Comparison of ENCODE assay signal across 30 cellular contexts in genomic region chr1:174242856-174243255, GRCh38.
"Had no signal": no experiment of that assay in that cellular context is flagged by ENCODE, and none has a peak within 500 bp of the region (broad histone marks: within the 10 kb centered on the region; RNA-seq: fewer than 3 reads in every experiment).

No MANE protein-coding gene starts in this region.

- DNase-seq: activated B cell treated with CpG ODN at 0.5 μM for 24 hours; activated CD4-positive, alpha-beta memory T cell treated with anti-CD3 and anti-CD28 coated beads, Interleukin-2, amount 10 ng/mL, durations not matched to agents 7 days and 5 days; activated CD4-positive, alpha-beta T cell treated with anti-CD3 and anti-CD28 coated beads, Interleukin-2, amount 10 ng/mL, durations not matched to agents 24 days and 14 days; activated CD4-positive, alpha-beta T cell treated with anti-CD3 and anti-CD28 coated beads, Interleukin-2, amount 50 U/mL, for 4 hours; activated CD8-positive, alpha-beta memory T cell treated with anti-CD3 and anti-CD28 coated beads, Interleukin-2, amount 50 U/mL, for 48 hours; activated effector memory CD4-positive, alpha-beta T cell treated with Interleukin-2 at 50 U/mL for 16 hours; activated gamma-delta T cell treated with Interleukin-2 at 50 U/mL for 16 hours; activated naive CD4-positive, alpha-beta T cell treated with anti-CD3 and anti-CD28 coated beads, Interleukin-2, amount 50 U/mL, for 16 hours; activated naive CD4-positive, alpha-beta T cell treated with Interleukin-2 at 50 U/mL for 16 hours; activated T-cell treated with anti-CD3 and anti-CD28 coated beads for 4 hours; activated T-cell treated with anti-CD3 and anti-CD28 coated beads, Interleukin-2, amount 50 U/mL, for 24 hours; amniotic stem cell; anterior cingulate cortex; brain microvascular endothelial cell; cortex of kidney; dermis blood vessel endothelial cell; effector CD4-positive, alpha-beta T cell; esophagus squamous epithelium; foreskin melanocyte; heart right ventricle; T-helper 1 cell; T-helper 17 cell; T1000; WERI-Rb-1 had no signal

- H3K27ac ChIP-seq: brain microvascular endothelial cell, epithelial cell of prostate, esophagus squamous epithelium, gastroesophageal sphincter, heart right ventricle, WERI-Rb-1 had no signal

- H3K4me3 Mint-ChIP-seq: activated B cell treated with CpG ODN at 0.5 μM for 24 hours; activated CD4-positive, alpha-beta memory T cell treated with anti-CD3 and anti-CD28 coated beads, Interleukin-2, amount 10 ng/mL, durations not matched to agents 7 days and 5 days; activated CD4-positive, alpha-beta T cell treated with anti-CD3 and anti-CD28 coated beads, Interleukin-2, amount 10 ng/mL, durations not matched to agents 24 days and 14 days; activated naive CD8-positive, alpha-beta T cell; activated T-cell treated with anti-CD3 and anti-CD28 coated beads, Interleukin-2, amount 50 U/mL, for 24 hours; activated T-helper 17 cell treated with anti-CD3 and anti-CD28 coated beads, Interleukin-2, amount 50 U/mL, for 72 hours; T-helper 17 cell; T-helper 2 cell treated with Interferon-gamma antibody and Interleukin-4, amounts not matched to agents 5 μg/mL and 100 μg/mL, for 36 hours had no signal

- H3K9me3 Mint-ChIP-seq: activated B cell treated with CpG ODN at 0.5 μM for 24 hours; activated CD4-positive, alpha-beta memory T cell treated with anti-CD3 and anti-CD28 coated beads, Interleukin-2, amount 10 ng/mL, durations not matched to agents 7 days and 5 days; activated CD4-positive, alpha-beta T cell treated with anti-CD3 and anti-CD28 coated beads, Interleukin-2, amount 10 ng/mL, durations not matched to agents 24 days and 14 days; activated T-cell treated with anti-CD3 and anti-CD28 coated beads, Interleukin-2, amount 50 U/mL, for 24 hours; activated T-helper 17 cell treated with anti-CD3 and anti-CD28 coated beads, Interleukin-2, amount 50 U/mL, for 72 hours; T-helper 2 cell treated with Interferon-gamma antibody and Interleukin-4, amounts not matched to agents 5 μg/mL and 100 μg/mL, for 36 hours had no signal

- H3K4me1 Mint-ChIP-seq: activated CD4-positive, alpha-beta T cell treated with anti-CD3 and anti-CD28 coated beads, Interleukin-2, amount 10 ng/mL, durations not matched to agents 24 days and 14 days had no signal

- H3K27ac Mint-ChIP-seq: activated B cell treated with CpG ODN at 0.5 μM for 24 hours; activated CD4-positive, alpha-beta memory T cell treated with anti-CD3 and anti-CD28 coated beads, Interleukin-2, amount 10 ng/mL, durations not matched to agents 7 days and 5 days; activated CD4-positive, alpha-beta T cell treated with anti-CD3 and anti-CD28 coated beads, Interleukin-2, amount 10 ng/mL, durations not matched to agents 24 days and 14 days; activated naive CD8-positive, alpha-beta T cell; activated T-cell treated with anti-CD3 and anti-CD28 coated beads, Interleukin-2, amount 50 U/mL, for 24 hours; activated T-helper 17 cell treated with anti-CD3 and anti-CD28 coated beads, Interleukin-2, amount 50 U/mL, for 72 hours; T-helper 17 cell; T-helper 2 cell treated with Interferon-gamma antibody and Interleukin-4, amounts not matched to agents 5 μg/mL and 100 μg/mL, for 36 hours had no signal

- H3K4me3 ChIP-seq: esophagus squamous epithelium, gastroesophageal sphincter, heart right ventricle had no signal

- H3K27me3 ChIP-seq: brain microvascular endothelial cell, esophagus squamous epithelium, gastroesophageal sphincter, heart right ventricle had no signal

- ATAC-seq: activated CD4-positive, CD25-positive, alpha-beta regulatory T cell treated with anti-CD3 and anti-CD28 coated beads, Interleukin-2, amount 50 U/mL, for 24 hours; activated T-helper 17 cell treated with anti-CD3 and anti-CD28 coated beads, Interleukin-2, amount 50 U/mL, for 72 hours; gastroesophageal sphincter; T-helper 17 cell had no signal

- H3K9me3 ChIP-seq: esophagus squamous epithelium, gastroesophageal sphincter, heart right ventricle had no signal

- H3K27me3 Mint-ChIP-seq: activated B cell treated with CpG ODN at 0.5 μM for 24 hours; activated CD4-positive, alpha-beta memory T cell treated with anti-CD3 and anti-CD28 coated beads, Interleukin-2, amount 10 ng/mL, durations not matched to agents 7 days and 5 days; activated CD4-positive, alpha-beta T cell treated with anti-CD3 and anti-CD28 coated beads, Interleukin-2, amount 10 ng/mL, durations not matched to agents 24 days and 14 days; activated naive CD8-positive, alpha-beta T cell; activated T-cell treated with anti-CD3 and anti-CD28 coated beads, Interleukin-2, amount 50 U/mL, for 24 hours; activated T-helper 17 cell treated with anti-CD3 and anti-CD28 coated beads, Interleukin-2, amount 50 U/mL, for 72 hours; T-helper 17 cell had no signal
